In genomic region chr18:8548186-8548585, GRCh38 we compare ENCODE assay signal across 18 cellular contexts.
DNase-seq lines count a peak whose midpoint lies in the region; ATAC-seq and TF ChIP-seq lines count a peak whose summit lies in the region.
"Had no signal": no experiment of that assay in that cellular context is flagged by ENCODE, and none has a peak within 500 bp of the region (broad histone marks: within the 10 kb centered on the region; RNA-seq: fewer than 3 reads in every experiment).

No MANE protein-coding gene starts in this region.

- H3K9ac ChIP-seq in PC-3 (ENCODE audit: low read length) = no peak overlapping the region
- no peak overlapping the region for H3K9ac ChIP-seq in mesenchymal stem cell (ENCODE audit: low read length)

- H2AK5ac ChIP-seq in mesenchymal stem cell (ENCODE audit: low read length, severe bottlenecking) = no peak overlapping the region

- no peaks in the 10 kb centered on the region for H3K79me1 ChIP-seq in mesenchymal stem cell (replicated peaks; ENCODE audit: low read length, poor library complexity, severe bottlenecking)

- no peak overlapping the region for H3K14ac ChIP-seq in mesenchymal stem cell (ENCODE audit: low read length in 2 of 2)

- CTCF ChIA-PET in PC-3 (lab: Charles Lee) = no interaction called here

- no TSS peak for BruUV-seq in PC-3 (replicated peaks; lab: Mats Ljungman, UMichigan)

- H3K27me3 ChIP-seq in PC-3 (ENCODE audit: low read length) = peaks cover 36% of the 10 kb centered on the region
- peaks cover 25% of the 10 kb centered on the region for H3K27me3 ChIP-seq in osteoblast (ENCODE audit: insufficient read depth, low read length)
- H3K27me3 ChIP-seq in spleen (replicated peaks in 1 of 7) = peaks cover 0 to 5% (median 0%) of the 10 kb centered on the region in 7 donors
- peaks cover 33 to 38% of the 10 kb centered on the region in 2 experiments for H3K27me3 ChIP-seq in mesenchymal stem cell (ENCODE audit: control insufficient read depth in 1 of 2, insufficient read depth in 1 of 2, low read length in 2 of 2)
- H3K27me3 ChIP-seq: BE2C, tibial artery had no signal

- H2BK120ac ChIP-seq in mesenchymal stem cell (ENCODE audit: low read depth, low read length) = no peak overlapping the region

- no peak overlapping the region for H3K4me2 ChIP-seq in PC-3 (ENCODE audit: low read length)
- H3K4me2 ChIP-seq in osteoblast (ENCODE audit: insufficient read depth, low read length) = peak overlapping the region; percentile 16
- H3K4me2 ChIP-seq in mesenchymal stem cell (ENCODE audit: low read length, poor library complexity, severe bottlenecking) = no peak overlapping the region

- no peak for TF ChIP-seq CTCF in PC-3 (conservative IDR thresholded peaks at IDR 0.05; ENCODE audit: low read depth, low read length)
- TF ChIP-seq CTCF in cardiac fibroblast (IDR thresholded peaks at IDR 0.05; ENCODE audit: low read depth, low read length) = no peak
- TF ChIP-seq CTCF in osteoblast (IDR thresholded peaks at IDR 0.05; ENCODE audit: extremely low read depth, low read depth, low read length) = no peak
- TF ChIP-seq CTCF in spleen (IDR thresholded peaks at IDR 0.05 in 8 of 11, conservative IDR thresholded peaks at IDR 0.05 in 3 of 11) = no peak

- H3K23ac ChIP-seq in mesenchymal stem cell (ENCODE audit: low read length in 2 of 2) = no peak overlapping the region

- H3K27ac ChIP-seq in PC-3 (ENCODE audit: low read length) (no peak overlapping the region), osteoblast (ENCODE audit: low read depth, low read length) (no peak overlapping the region), spleen (no peak overlapping the region), mesenchymal stem cell (ENCODE audit: low read length, poor library complexity, severe bottlenecking) (no peak overlapping the region)
- H3K27ac ChIP-seq: tibial artery had no signal

- 86 to 93% (median 90%) methylated on average over 8 of the region's 8 CpGs for WGBS in spleen, 5 donors
- 89% methylated on average over 8 of the region's 8 CpGs for WGBS in mesenchymal stem cell

- ATAC-seq in PC-3 = no peak

- H3K4me1 ChIP-seq in PC-3 (ENCODE audit: insufficient read depth, low read length) = peaks cover 3% of the 10 kb centered on the region; the same call in 1 of the 2 replicates
- peaks cover 5% of the 10 kb centered on the region for H3K4me1 ChIP-seq in osteoblast (ENCODE audit: insufficient read depth, low read length)
- no peaks in the 10 kb centered on the region for H3K4me1 ChIP-seq in spleen
- peaks cover 9% of the 10 kb centered on the region for H3K4me1 ChIP-seq in mesenchymal stem cell (ENCODE audit: control insufficient read depth, insufficient read depth, low read depth, low read length)
- H3K4me1 ChIP-seq: BE2C, tibial artery had no signal

- H3K9me2 ChIP-seq in PC-3 (replicated peaks; ENCODE audit: low read length) = no peaks in the 10 kb centered on the region

- H3K79me2 ChIP-seq in PC-3 (ENCODE audit: low read length) (no peaks in the 10 kb centered on the region), osteoblast (ENCODE audit: insufficient read depth, low read length) (no peaks in the 10 kb centered on the region)

- POLR2A ChIA-PET in PC-3 (lab: Charles Lee; ENCODE audit: unreplicated experiment) = no interaction called here

- H2AFZ ChIP-seq in PC-3 (ENCODE audit: low read length) (no peak overlapping the region), osteoblast (ENCODE audit: low read length) (no peak overlapping the region), mesenchymal stem cell (ENCODE audit: low read depth, low read length) (no peak overlapping the region)

- H2BK15ac ChIP-seq in mesenchymal stem cell (ENCODE audit: low read depth, poor library complexity, severe bottlenecking) = no peak overlapping the region

- H2BK5ac ChIP-seq in mesenchymal stem cell (ENCODE audit: low read depth, low read length, poor library complexity, severe bottlenecking) = no peak overlapping the region

- H4K8ac ChIP-seq in mesenchymal stem cell (ENCODE audit: low read length) = no peak overlapping the region

- intact Hi-C loops in PC-3 (cut with micrococcal nuclease) (no loop called here), spleen (cut with DNase I; ENCODE audit: low total_unique reads) (no loop called here)

- H3K4ac ChIP-seq in mesenchymal stem cell (ENCODE audit: low read depth in 1 of 2, low read length in 2 of 2) = no peak overlapping the region

- H4K20me1 ChIP-seq in PC-3 (ENCODE audit: low read length) = no peaks in the 10 kb centered on the region
- H4K20me1 ChIP-seq in osteoblast (ENCODE audit: insufficient read depth, low read length) = no peaks in the 10 kb centered on the region

- H3K36me3 ChIP-seq in PC-3 (ENCODE audit: low read depth, low read length) = no peaks in the 10 kb centered on the region
- H3K36me3 ChIP-seq in osteoblast (ENCODE audit: insufficient read depth, low read length) = no peaks in the 10 kb centered on the region
- no peaks in the 10 kb centered on the region for H3K36me3 ChIP-seq in spleen
- H3K36me3 ChIP-seq in mesenchymal stem cell (ENCODE audit: control insufficient read depth in 1 of 2, insufficient read depth in 2 of 2, low read depth in 1 of 2, low read length in 2 of 2) = no peaks in the 10 kb centered on the region
- H3K36me3 ChIP-seq: BE2C, tibial artery had no signal

- H4K91ac ChIP-seq in mesenchymal stem cell (ENCODE audit: low read length) = no peak overlapping the region

- H3K18ac ChIP-seq in mesenchymal stem cell (ENCODE audit: low read depth in 1 of 2, low read length in 2 of 2) = no peak overlapping the region

- no peaks in the 10 kb centered on the region for H3F3A ChIP-seq in PC-3 (ENCODE audit: low read length, unreplicated experiment)

- H3K4me3 ChIP-seq in PC-3 (ENCODE audit: low read length) = no peak overlapping the region
- H3K4me3 ChIP-seq in cardiac fibroblast (replicated peaks in 1 of 2; ENCODE audit: low read depth in 2 of 2, low read length in 2 of 2) = no peak overlapping the region
- no peak overlapping the region for H3K4me3 ChIP-seq in osteoblast (ENCODE audit: insufficient read depth, low read length)
- H3K4me3 ChIP-seq in spleen = no peak overlapping the region
- no peak overlapping the region for H3K4me3 ChIP-seq in mesenchymal stem cell (ENCODE audit: insufficient read depth in 1 of 2, low read depth in 1 of 2, low read length in 2 of 2)
- H3K4me3 ChIP-seq: lung, tibial artery had no signal

- no peaks in the 10 kb centered on the region for H3K9me3 ChIP-seq in PC-3 (ENCODE audit: low read length)
- no peaks in the 10 kb centered on the region for H3K9me3 ChIP-seq in osteoblast (ENCODE audit: low read depth, low read length)
- H3K9me3 ChIP-seq in spleen = no peaks in the 10 kb centered on the region
- no peaks in the 10 kb centered on the region for H3K9me3 ChIP-seq in mesenchymal stem cell (ENCODE audit: control insufficient read depth, low read length)
- H3K9me3 ChIP-seq: BE2C, tibial artery had no signal

- TF ChIP-seq POLR2A in spleen (IDR thresholded peaks at IDR 0.05) = no peak

- DNase-seq in AG20443 (ENCODE audit: low spot score) (peak; percentile 62), PC-3 (peak; percentile 57), cardiac fibroblast (ENCODE audit: low read depth in 2 of 2) (peak; percentile 19 to 45), osteoblast (ENCODE audit: insufficient read length, low spot score, missing footprints) (no peak), spleen (no peak), NCI-H2107 treated with DMSO at 0.1 percent for 48 hours (lab: John Stamatoyannopoulos, UW; ENCODE audit: unreplicated experiment) (no peak), mesenchymal stem cell (no peak), NCI-H526 (lab: John Stamatoyannopoulos, UW) (no peak)
- DNase-seq: anterior cingulate cortex; BE2C; DMS 273 treated with DMSO at 0.1 percent for 48 hours; H7; NCI-H1436 treated with DMSO at 0.1 percent for 48 hours; retina; stimulated activated CD4-positive, alpha-beta T cell treated with anti-CD3 and anti-CD28 coated beads, Interleukin-2, amount 100 ng/mL, for 48 hours; stimulated activated CD8-positive, alpha-beta memory T cell treated with anti-CD3 and anti-CD28 coated beads, Interleukin-4, amount 100 ng/mL, for 48 hours; tibial artery had no signal

- no peak overlapping the region for H2BK12ac ChIP-seq in mesenchymal stem cell (ENCODE audit: low read length in 2 of 2)

Comparison
In these comparisons a context has a peak if more than half of its experiments do, and no peak if none do; other contexts are left out.
1. DNase-seq: peak in AG20443 (single experiment), PC-3 (single experiment) and cardiac fibroblast (2 of 2); none in osteoblast (single experiment), spleen (single experiment), NCI-H2107 treated with DMSO at 0.1 percent for 48 hours (single experiment), mesenchymal stem cell (single experiment) and NCI-H526 (0 of 2).